Comparison of ENCODE assay signal across 21 cellular contexts in genomic region chr9:93232388-93232965, GRCh38. TPM values are rescaled to one million over a fixed set of nuclear protein-coding genes. Genes with fewer than 3 reads are reported as not detected.
DNase-seq lines count a peak whose midpoint lies in the region; ATAC-seq, FAIRE-seq and TF ChIP-seq lines count a peak whose summit lies in the region.
"Had no signal": no experiment of that assay in that cellular context is flagged by ENCODE, and none has a peak within 500 bp of the region (broad histone marks: within the 10 kb centered on the region; RNA-seq: fewer than 3 reads in every experiment).

No MANE protein-coding gene starts in this region.

- H3K27ac ChIP-seq in H1 (ENCODE audit: low read depth, low read length) (no peak overlapping the region), gastrocnemius medialis (peak overlapping the region in 1 of 4 donors; percentile 30)
- H3K27ac ChIP-seq: HL-60 had no signal

- TF ChIP-seq CTCF in H1 (IDR thresholded peaks at IDR 0.05; ENCODE audit: control extremely low read depth in 1 of 3, insufficient read depth in 1 of 3, low read depth in 1 of 3, low read length in 3 of 3) (no peak), gastrocnemius medialis (IDR thresholded peaks at IDR 0.05 in 4 of 5, conservative IDR thresholded peaks at IDR 0.05 in 1 of 5) (no peak), Calu3 (IDR thresholded peaks at IDR 0.05; ENCODE audit: unreplicated experiment) (no peak)

- peak overlapping the region; percentile 57; the same call in 1 of the 2 replicates for H4K8ac ChIP-seq in H1 (ENCODE audit: extremely low read depth, insufficient read depth, low read length)

- no peaks in the 10 kb centered on the region for H3K23me2 ChIP-seq in H1 (ENCODE audit: low read depth, low read length)

- H3K56ac ChIP-seq in H1 (replicated peaks; ENCODE audit: insufficient read length, low read depth, low read length) = no peak overlapping the region

- H3K9me3 ChIP-seq in H1 (ENCODE audit: insufficient read depth in 2 of 2, low read depth in 1 of 2, low read length in 1 of 2) (no peaks in the 10 kb centered on the region), gastrocnemius medialis (no peaks in the 10 kb centered on the region)
- H3K9me3 ChIP-seq: Caco-2 had no signal

- H2BK15ac ChIP-seq in H1 (ENCODE audit: low read length) = no peak overlapping the region

- H3K4me3 ChIP-seq in H1 (ENCODE audit: extremely low read depth in 1 of 4, insufficient read depth in 2 of 4, low read depth in 3 of 4, low read length in 4 of 4) = no peak overlapping the region
- no peak overlapping the region for H3K4me3 ChIP-seq in gastrocnemius medialis

- TF ChIP-seq EP300 in H1 (IDR thresholded peaks at IDR 0.05; ENCODE audit: borderline replicate concordance in 1 of 2, low read depth in 2 of 2, low read length in 2 of 2) = no peak

- H3K4me1 Mint-ChIP-seq in Calu3 (ENCODE audit: low read depth, unreplicated experiment) = peaks cover 41% of the 10 kb centered on the region

- no peak overlapping the region for H2BK20ac ChIP-seq in H1 (ENCODE audit: low read length)

- H3K14ac ChIP-seq in H1 (ENCODE audit: insufficient read length) = no peak overlapping the region

- no peak overlapping the region for H4K5ac ChIP-seq in H1 (ENCODE audit: insufficient read length, low read depth, low read length)

- 80% methylated on average over 10 of the region's 12 CpGs; no CpG with 5 or more reads in 1 of the 2 experiments for WGBS in H1 (ENCODE audit: extremely low coverage in 1 of 2, insufficient coverage in 1 of 2, insufficient read length in 1 of 2, insufficient replicate concordance in 2 of 2, low coverage in 1 of 2, low lambda C conversion rate in 2 of 2, missing lambda C conversion rate in 1 of 2), 2 experiments

- no peak overlapping the region for H3K23ac ChIP-seq in H1 (ENCODE audit: insufficient read length)

- in situ Hi-C loops in gastrocnemius medialis (cut with MboI; ENCODE audit: low sequenced_read_pairs in 4 of 4) = no loop called here

- no peaks in the 10 kb centered on the region for H3K27me3 ChIP-seq in H1 (replicated peaks in 1 of 4; ENCODE audit: control insufficient read depth in 3 of 4, extremely low read depth in 1 of 4, insufficient read depth in 3 of 4, low read length in 3 of 4)
- no peaks in the 10 kb centered on the region for H3K27me3 ChIP-seq in gastrocnemius medialis
- H3K27me3 ChIP-seq: Peyer's patch had no signal

- H3K79me2 ChIP-seq in H1 (ENCODE audit: control insufficient read depth in 1 of 2, insufficient read depth in 2 of 2, low read length in 2 of 2) = peaks cover 0 to 10% of the 10 kb centered on the region in 2 experiments; a peak in 2 of 4 replicates

- no peak overlapping the region for H3K27ac Mint-ChIP-seq in Calu3 (ENCODE audit: unreplicated experiment)
- H3K27ac Mint-ChIP-seq: HFFc6 had no signal

- no peaks in the 10 kb centered on the region for H3K27me3 Mint-ChIP-seq in Calu3 (ENCODE audit: unreplicated experiment)

- TF ChIP-seq RAD21 in H1 (IDR thresholded peaks at IDR 0.05 in 1 of 2, conservative IDR thresholded peaks at IDR 0.05 in 1 of 2; ENCODE audit: low read depth in 2 of 2, low read length in 2 of 2) = no peak

- BruUV-seq in Calu3 (replicated peaks; lab: Mats Ljungman, UMichigan) = no TSS peak

- H2AFZ ChIP-seq in H1 (ENCODE audit: low read length) = no peak overlapping the region

- H3K18ac ChIP-seq in H1 (ENCODE audit: extremely low read depth, low read length) = no peak overlapping the region

- H3K36me3 ChIP-seq in H1 (ENCODE audit: control insufficient read depth in 2 of 4, insufficient read depth in 4 of 4, low read length in 3 of 4) (peaks cover 0 to 3% (median 1%) of the 10 kb centered on the region in 4 experiments; a peak in 2 of 8 replicates), gastrocnemius medialis (no peaks in the 10 kb centered on the region)

- no peak overlapping the region for H2BK5ac ChIP-seq in H1 (ENCODE audit: low read depth, low read length)

- H3K4me1 ChIP-seq in H1 (replicated peaks in 1 of 4; ENCODE audit: control insufficient read depth in 3 of 4, insufficient read depth in 4 of 4, low read length in 3 of 4) = peaks cover 0 to 3% (median 0%) of the 10 kb centered on the region in 4 experiments; a peak in 1 of 7 replicates
- peaks cover 13% of the 10 kb centered on the region in 2 donors for H3K4me1 ChIP-seq in gastrocnemius medialis
- H3K4me1 ChIP-seq: Caco-2 had no signal

- no peak overlapping the region for H4K91ac ChIP-seq in H1 (replicated peaks; ENCODE audit: insufficient read length, low read length)

- H3K36me3 Mint-ChIP-seq in Calu3 (ENCODE audit: insufficient read depth, unreplicated experiment) = peaks cover 32% of the 10 kb centered on the region
- H3K36me3 Mint-ChIP-seq: CD14-positive monocyte had no signal

- POLR2A ChIA-PET in H1 (lab: Charles Lee; ENCODE audit: partially characterized antibody) = interaction anchor here (1.1 kb wide), 2 partner anchors 10 to 14 kb away, joined by 3 to 4 read pairs; no protein-coding TSS in a partner anchor

- H3K4me3 Mint-ChIP-seq in Calu3 (ENCODE audit: low read depth, unreplicated experiment) = no peak overlapping the region
- H3K4me3 Mint-ChIP-seq: HFFc6 had no signal

- no peak overlapping the region for H3K9ac ChIP-seq in H1 (replicated peaks in 1 of 4; ENCODE audit: extremely low read depth in 1 of 4, low read depth in 3 of 4, low read length in 3 of 4)

- FAIRE-seq in H1 (lab: Jason Lieb, UNC) = no peak
- FAIRE-seq: A204.1, G401.6, GM12891 had no signal

- ATAC-seq in gastrocnemius medialis = peak; percentile 63 to 66
- no peak for ATAC-seq in left lobe of liver

- CTCF ChIA-PET in H1 (lab: Charles Lee; ENCODE audit: partially characterized antibody) = interaction anchor here (0.5 to 3.2 kb wide), 11 partner anchors 10 to 80 kb away, joined by 3 to 15 read pairs (median 4); no protein-coding TSS in a partner anchor
- CTCF ChIA-PET in Calu3 (lab: Charles Lee) = no interaction called here

- no peak overlapping the region for H3K4me2 ChIP-seq in H1 (ENCODE audit: insufficient read depth in 1 of 2, low read depth in 2 of 2, low read length in 2 of 2)

- no peak overlapping the region for H2BK12ac ChIP-seq in H1 (ENCODE audit: low read depth, low read length)

- no peak overlapping the region for H3K4ac ChIP-seq in H1 (replicated peaks; ENCODE audit: insufficient read length, low read depth, low read length)

- H2AK5ac ChIP-seq in H1 (ENCODE audit: low read depth, low read length) = no peak overlapping the region

- peaks cover 6 to 11% of the 10 kb centered on the region in 2 experiments for H4K20me1 ChIP-seq in H1 (replicated peaks in 1 of 2; ENCODE audit: control insufficient read depth in 1 of 2, insufficient read depth in 2 of 2, low read length in 2 of 2)

- DNase-seq in NCI-H2196 (lab: John Stamatoyannopoulos, UW; ENCODE audit: unreplicated experiment) = peak; percentile 58
- DNase-seq in NCI-H2196 treated with DMSO at 0.1 percent for 48 hours (lab: John Stamatoyannopoulos, UW; ENCODE audit: unreplicated experiment) = no peak
- DNase-seq in NCI-H510A (lab: John Stamatoyannopoulos, UW) = peak; percentile 28
- DNase-seq in H1 (ENCODE audit: low read depth in 1 of 2, low spot score in 2 of 2) = no peak
- no peak for DNase-seq in gastrocnemius medialis
- DNase-seq in left lobe of liver (ENCODE audit: low spot score) = no peak
- DNase-seq in Calu3 = no peak
- no peak for DNase-seq in occipital lobe (lab: John Stamatoyannopoulos, UW)
- DNase-seq: Caco-2, HFFc6, KBM-7, NCI-H1048, NCI-H1930, NCI-H2227 treated with DMSO at 0.1 percent for 48 hours, Peyer's patch, SHP77 had no signal

- peaks cover 6% of the 10 kb centered on the region; the same call in 1 of the 2 replicates for H3K79me1 ChIP-seq in H1 (ENCODE audit: low read depth, low read length)

- intact Hi-C loops in gastrocnemius medialis (cut with DNase I; ENCODE audit: low total_unique reads) = no loop called here
- intact Hi-C loops in Calu3 (cut with micrococcal nuclease; ENCODE audit: unreplicated experiment) = no loop called here

- H3K9me3 Mint-ChIP-seq in Calu3 (ENCODE audit: low read depth, unreplicated experiment) = no peaks in the 10 kb centered on the region
- H3K9me3 Mint-ChIP-seq: HFFc6 had no signal

- H2BK120ac ChIP-seq in H1 (replicated peaks; ENCODE audit: low read depth, low read length) = no peak overlapping the region

- TF ChIP-seq POLR2A in H1 (IDR thresholded peaks at IDR 0.05; ENCODE audit: control extremely low read depth in 1 of 2, low read depth in 2 of 2, low read length in 2 of 2) = no peak
- TF ChIP-seq POLR2A in gastrocnemius medialis (IDR thresholded peaks at IDR 0.05) = no peak

TF ChIP-seq in H1, 55 proteins besides CTCF, POLR2A, EP300 and RAD21:
- TF ChIP-seq BRCA1 (IDR thresholded peaks at IDR 0.05; ENCODE audit: low read depth, low read length) = no peak

RNA-seq across cellular contexts. Expression of gene WNK2, which starts 48.5 kb away (rescaled TPM):
- total RNA-seq in H1 (2021; fragmentation: NEBNext Ultra II Directional; extraction: Animal tissue kit (Norgen Biotek cat#: 25700)) = 87.2 and 89.2 TPM in 2 replicates
- polyA plus RNA-seq in H1 (2011; rRNA removed) = 12.0 and 20.6 TPM in 2 replicates
- 11.5 TPM for polyA plus RNA-seq in H1 (2011; cell fraction: cytosol; rRNA removed)
- polyA plus RNA-seq in H1 (2011; cell fraction: nucleus; rRNA removed) = 51.7 TPM
- polyA plus RNA-seq in H1 (2012, experiment 1 of 2) = 69.6 to 91.7 TPM (median 76.7 TPM) in 4 replicates
- polyA plus RNA-seq in H1 (2012, experiment 2 of 2) = 42.2 TPM
- polyA plus RNA-seq in H1 (2013, experiment 1 of 2) = 48.8 TPM
- polyA plus RNA-seq in H1 (2013, experiment 2 of 2) = 43.7 TPM
- polyA minus RNA-seq in H1 (2011; rRNA and poly(A)+ RNA removed) = 22.2 and 25.3 TPM in 2 replicates
- 43.6 TPM for polyA minus RNA-seq in H1 (2011; cell fraction: cytosol; rRNA and poly(A)+ RNA removed)
- 37.6 TPM for polyA minus RNA-seq in H1 (2011; cell fraction: nucleus; rRNA and poly(A)+ RNA removed)
- total RNA-seq in gastrocnemius medialis = 10 to 100 TPM; 11.3 to 43.0 (median 24.7) TPM
- 3.7 TPM for total RNA-seq in left lobe of liver
- 81.2 and 85.7 TPM in 2 replicates for total RNA-seq in Calu3 (2022)
- total RNA-seq in occipital lobe = 16.4 TPM
- total RNA-seq: HFFc6 had no signal
- polyA plus RNA-seq: CD14-positive monocyte had no signal

Comparison
In these comparisons a context has a peak if more than half of its experiments do, and no peak if none do; other contexts are left out.
1. DNase-seq: peak in NCI-H2196 (single experiment) and NCI-H510A (single experiment); none in NCI-H2196 treated with DMSO at 0.1 percent for 48 hours (single experiment), H1 (0 of 2), gastrocnemius medialis (0 of 2), left lobe of liver (single experiment), Calu3 (single experiment) and occipital lobe (single experiment).